ENCODE assay signal across 8 cellular contexts in genomic region chr22:39236321-39237275, GRCh38. TPM values are rescaled to one million over a fixed set of nuclear protein-coding genes. Genes with fewer than 3 reads are reported as not detected.
DNase-seq lines count a peak whose midpoint lies in the region; ATAC-seq and TF ChIP-seq lines count a peak whose summit lies in the region.

No MANE protein-coding gene starts in this region.

- peak overlapping the region; percentile 77 for H3K27ac Mint-ChIP-seq in activated T-helper 17 cell treated with anti-CD3 and anti-CD28 coated beads, Interleukin-2, amount 50 U/mL, for 72 hours
- H3K27ac Mint-ChIP-seq in memory B cell = no peak overlapping the region

- H3K9me3 ChIP-seq in testis = no peaks in the 10 kb centered on the region

- peaks cover 32% of the 10 kb centered on the region for H3K4me1 Mint-ChIP-seq in activated T-helper 17 cell treated with anti-CD3 and anti-CD28 coated beads, Interleukin-2, amount 50 U/mL, for 72 hours
- peaks cover 39% of the 10 kb centered on the region for H3K4me1 Mint-ChIP-seq in memory B cell

- peaks cover 22% of the 10 kb centered on the region for H3K27me3 Mint-ChIP-seq in activated T-helper 17 cell treated with anti-CD3 and anti-CD28 coated beads, Interleukin-2, amount 50 U/mL, for 72 hours
- peaks cover 44% of the 10 kb centered on the region for H3K27me3 Mint-ChIP-seq in memory B cell

- no peak for TF ChIP-seq CTCF in testis (IDR thresholded peaks at IDR 0.05)

- ATAC-seq in activated T-helper 17 cell treated with anti-CD3 and anti-CD28 coated beads, Interleukin-2, amount 50 U/mL, for 72 hours (replicated peaks) = peak; percentile 59
- ATAC-seq in memory B cell (ENCODE audit: low read depth) = peak; percentile 80

- TF ChIP-seq POLR2A in testis (IDR thresholded peaks at IDR 0.05) = no peak

- peak overlapping the region; percentile 61 for H3K4me3 Mint-ChIP-seq in activated T-helper 17 cell treated with anti-CD3 and anti-CD28 coated beads, Interleukin-2, amount 50 U/mL, for 72 hours
- H3K4me3 Mint-ChIP-seq in memory B cell = peak overlapping the region; percentile 50

- no peaks in the 10 kb centered on the region for H3K36me3 ChIP-seq in testis (ENCODE audit: low read depth, missing control alignments)

- peaks cover 16% of the 10 kb centered on the region for H3K36me3 Mint-ChIP-seq in activated T-helper 17 cell treated with anti-CD3 and anti-CD28 coated beads, Interleukin-2, amount 50 U/mL, for 72 hours (ENCODE audit: low read depth)
- no peaks in the 10 kb centered on the region for H3K36me3 Mint-ChIP-seq in memory B cell

- H3K4me3 ChIP-seq in testis = no peak overlapping the region

- H3K9me3 Mint-ChIP-seq in activated T-helper 17 cell treated with anti-CD3 and anti-CD28 coated beads, Interleukin-2, amount 50 U/mL, for 72 hours = no peaks in the 10 kb centered on the region
- H3K9me3 Mint-ChIP-seq in memory B cell = no peaks in the 10 kb centered on the region

- intact Hi-C loops in testis (cut with DNase I; ENCODE audit: low total_unique reads) = no loop called here

- H3K27ac ChIP-seq in testis = no peak overlapping the region

- H3K4me1 ChIP-seq in testis = peaks cover 14% of the 10 kb centered on the region

- DNase-seq in DMS 273 (lab: John Stamatoyannopoulos, UW; ENCODE audit: unreplicated experiment) (peak; percentile 67), DMS 273 treated with DMSO at 0.1 percent for 48 hours (lab: John Stamatoyannopoulos, UW) (no peak), NCI-H2029 treated with DMSO at 0.1 percent for 48 hours (lab: John Stamatoyannopoulos, UW) (peak; percentile 75), memory B cell (ENCODE audit: low spot score in 2 of 2) (peak in 1 of 2 donors; percentile 47), testis (no peak), NCI-H2081 (lab: John Stamatoyannopoulos, UW) (no peak), 8988T (no peak)

- WGBS in testis, 2 donors = 65 to 67% methylated on average over 31 to 36 of the region's 36 CpGs

- no peaks in the 10 kb centered on the region for H3K27me3 ChIP-seq in testis

RNA-seq across cellular contexts. Expression of gene PDGFB, which starts 8.2 kb away (rescaled TPM):
- 10 to 100 TPM in 1 of 2 donors, 1 to 10 TPM in 1; 5.2 to 11.3 TPM for total RNA-seq in activated T-helper 17 cell treated with anti-CD3 and anti-CD28 coated beads, Interleukin-2, amount 50 U/mL, for 72 hours
- 10 to 100 TPM in 1 of 2 donors, 1 to 10 TPM in 1; 9.8 to 13.3 TPM for total RNA-seq in testis
- 7.7 TPM for polyA plus RNA-seq in testis (ENCODE audit: insufficient read depth, low read depth, low replicate concordance)

Comparison
In these comparisons a context has a peak if more than half of its experiments do, and no peak if none do; other contexts are left out.
1. DNase-seq: peak in DMS 273 (single experiment) and NCI-H2029 treated with DMSO at 0.1 percent for 48 hours (single experiment); none in DMS 273 treated with DMSO at 0.1 percent for 48 hours (single experiment), testis (single experiment), NCI-H2081 (0 of 2) and 8988T (single experiment).